ENCODE assay signal across 1 cellular context in genomic region chr11:46238967-46239800, GRCh38.
TF ChIP-seq lines count a peak whose summit lies in the region.

No MANE protein-coding gene starts in this region.

TF ChIP-seq in K562, 482 proteins besides CTCF, POLR2A, EP300 and RAD21 (continued from another document):
- 0 out of 2 replicates have a peak, but pooled peaks have one; percentile 40 for TF ChIP-seq RREB1 (CRISPR knock-in tag; IDR thresholded peaks at IDR 0.05)
TF ChIP-seq in K562: peak in this region for 120.
